ENCODE assay signal across 16 cellular contexts in genomic region chr10:27805215-27805614, GRCh38. TPM values are rescaled to one million over a fixed set of nuclear protein-coding genes. Genes with fewer than 3 reads are reported as not detected.
DNase-seq lines count a peak whose midpoint lies in the region; ATAC-seq and TF ChIP-seq lines count a peak whose summit lies in the region.
"Had no signal": no experiment of that assay in that cellular context is flagged by ENCODE, and none has a peak within 500 bp of the region (broad histone marks: within the 10 kb centered on the region; RNA-seq: fewer than 3 reads in every experiment).

No MANE protein-coding gene starts in this region.

- no peaks in the 10 kb centered on the region for H3K9me3 ChIP-seq in ascending aorta
- H3K9me3 ChIP-seq in aorta (ENCODE audit: control insufficient read depth, low read length): peaks cover 1% of the 10 kb centered on the region
- H3K9me3 ChIP-seq: BE2C had no signal

- intact Hi-C loops in ascending aorta (cut with DNase I): no loop called here
- intact Hi-C loops in posterior vena cava (cut with DNase I): no loop called here
- intact Hi-C loops in aorta (cut with DNase I): no loop called here

- ATAC-seq in aorta (ENCODE audit: low FRiP score) (peak; percentile 38), HG03460 (IDR thresholded peaks at IDR 0.05; ENCODE audit: unreplicated experiment) (no peak), GM21360 (IDR thresholded peaks at IDR 0.05; ENCODE audit: unreplicated experiment) (no peak)

- H3K27ac ChIP-seq in ascending aorta (peak overlapping the region; percentile 10 to 25), aorta (ENCODE audit: low read depth in 1 of 2, low read length in 2 of 2) (no peak overlapping the region)

- TF ChIP-seq POLR2A in erythroblast (IDR thresholded peaks at IDR 0.05; ENCODE audit: low read length): no peak

- H3K4me1 ChIP-seq in ascending aorta (peaks cover 0 to 6% of the 10 kb centered on the region in 2 donors), aorta (ENCODE audit: control insufficient read depth in 1 of 2, insufficient read depth in 2 of 2, low read length in 2 of 2) (no peaks in the 10 kb centered on the region)
- H3K4me1 ChIP-seq: BE2C had no signal

- DNase-seq in ascending aorta (ENCODE audit: low spot score in 2 of 2): no peak
- DNase-seq in mucosa of gallbladder (ENCODE audit: low spot score): peak; percentile 25
- peak; percentile 61 for DNase-seq in posterior vena cava (ENCODE audit: low spot score)
- DNase-seq in aorta: no peak
- DNase-seq in erythroblast (lab: John Stamatoyannopoulos, UW): no peak
- DNase-seq in germinal center (ENCODE audit: low spot score): no peak
- DNase-seq: ACHN; BE2C; C1 segment of cervical spinal cord; CD4-positive, CD25-positive, alpha-beta regulatory T cell; CD8-positive, alpha-beta memory T cell; COR-L47; GOT3; H9 had no signal

- no peaks in the 10 kb centered on the region for H3K36me3 ChIP-seq in ascending aorta
- no peaks in the 10 kb centered on the region for H3K36me3 ChIP-seq in aorta (ENCODE audit: control insufficient read depth in 1 of 2, insufficient read depth in 2 of 2, low read length in 1 of 2)
- H3K36me3 ChIP-seq: BE2C had no signal

- H3K4me3 ChIP-seq in ascending aorta: peak overlapping the region in 1 of 2 donors; percentile 29
- no peak overlapping the region for H3K4me3 ChIP-seq in aorta (ENCODE audit: low read length in 2 of 2)

- TF ChIP-seq CTCF in ascending aorta (IDR thresholded peaks at IDR 0.05): no peak

- no peaks in the 10 kb centered on the region for H3K27me3 ChIP-seq in ascending aorta
- no peaks in the 10 kb centered on the region for H3K27me3 ChIP-seq in aorta (ENCODE audit: control insufficient read depth in 1 of 2, insufficient read depth in 2 of 2, low read length in 1 of 2)
- H3K27me3 ChIP-seq: BE2C had no signal

- 30 to 32% methylated on average over 5 of the region's 5 CpGs for WGBS in aorta, 2 donors

RNA-seq across cellular contexts. Expression of gene MKX, which starts 59.6 kb away (rescaled TPM):
- 15.8 TPM for total RNA-seq in ascending aorta
- 5.2 TPM for total RNA-seq in mucosa of gallbladder
- 10 to 100 TPM; 27.0 to 31.1 TPM for total RNA-seq in posterior vena cava
- total RNA-seq in aorta: 1 to 10 TPM; 4.5 to 6.6 TPM
- polyA plus RNA-seq in aorta: 1 to 10 TPM; 2.6 to 4.1 TPM
- total RNA-seq: CD4-positive, CD25-positive, alpha-beta regulatory T cell had no signal
- polyA plus RNA-seq: CD4-positive, CD25-positive, alpha-beta regulatory T cell; CD8-positive, alpha-beta memory T cell had no signal

Comparison
In these comparisons a context has a peak if more than half of its experiments do, and no peak if none do; other contexts are left out.
1. DNase-seq: peak in mucosa of gallbladder (single experiment) and posterior vena cava (single experiment); none in ascending aorta (0 of 2), aorta (0 of 2), erythroblast (0 of 2) and germinal center (single experiment).
2. H3K27ac ChIP-seq: peak in ascending aorta (2 of 2); none in aorta (0 of 2).